8 cellular contexts compared by ENCODE assay signal in the genomic region with DNA sequence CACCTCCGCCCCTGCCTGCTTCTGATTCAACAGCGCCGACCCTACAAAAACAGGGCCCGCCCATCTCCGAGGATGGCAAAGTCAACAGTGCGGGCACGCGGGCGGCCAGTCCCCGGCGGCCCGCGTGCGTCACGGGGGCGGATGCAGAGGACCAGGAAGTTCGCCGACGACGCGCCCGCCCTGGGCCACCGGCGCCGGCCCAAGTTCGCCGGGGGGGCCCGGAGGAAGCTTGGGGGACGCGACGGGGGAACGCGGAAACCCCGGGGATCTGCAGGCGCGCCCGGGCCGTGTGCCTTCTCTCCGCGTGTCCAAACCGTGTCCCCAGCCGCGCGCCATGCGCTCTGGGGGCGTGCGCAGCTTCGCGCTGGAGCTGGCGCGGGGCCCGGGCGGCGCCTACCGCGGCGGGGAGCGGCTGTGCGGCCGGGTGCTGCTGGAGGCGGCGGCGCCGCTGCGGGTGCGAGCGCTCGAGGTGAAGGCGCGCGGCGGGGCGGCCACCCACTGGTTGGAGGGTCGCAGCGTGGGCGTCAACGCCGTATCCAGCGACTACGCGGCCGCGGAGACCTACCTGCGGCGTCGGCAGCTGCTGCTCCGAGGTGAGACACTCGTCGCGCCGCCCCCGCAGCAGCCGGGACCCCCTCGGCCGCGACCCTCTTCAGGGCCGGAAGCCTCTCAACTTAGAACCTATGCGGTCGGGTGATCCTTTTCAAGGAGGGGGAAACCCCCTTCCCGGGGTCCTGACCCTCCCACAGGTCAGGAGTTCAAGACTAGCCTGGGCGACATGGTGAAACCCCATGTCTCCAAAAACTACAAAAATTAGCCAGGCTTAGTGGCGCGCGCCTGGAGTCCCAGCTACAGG. TPM values are rescaled to one million over a fixed set of nuclear protein-coding genes. Genes with fewer than 3 reads are reported as not detected.
DNase-seq lines count a peak whose midpoint lies in the region; ATAC-seq, FAIRE-seq and TF ChIP-seq lines count a peak whose summit lies in the region.

No MANE protein-coding gene starts in this region.

- peaks cover 6% of the 10 kb centered on the region for H3K79me2 ChIP-seq in keratinocyte (ENCODE audit: control insufficient read depth, insufficient read depth, low read length)

- peak overlapping the region; percentile 87 for H3K4me3 Mint-ChIP-seq in HFFc6
- peak overlapping the region; percentile 92 for H3K4me3 Mint-ChIP-seq in activated B cell treated with CpG ODN at 0.5 μM for 24 hours

- H3K4me1 Mint-ChIP-seq in HFFc6 (ENCODE audit: low read depth) = peaks cover 12% of the 10 kb centered on the region
- peaks cover 37% of the 10 kb centered on the region for H3K4me1 Mint-ChIP-seq in activated B cell treated with CpG ODN at 0.5 μM for 24 hours

- no peaks in the 10 kb centered on the region for H3K27me3 ChIP-seq in keratinocyte (ENCODE audit: control insufficient read depth, extremely low read depth, insufficient read depth, low read length)

- peak; percentile 74 for DNase-seq in HFFc6
- peak; percentile 31 to 52 for DNase-seq in NCI-H1930 (lab: John Stamatoyannopoulos, UW)
- peak; percentile 92 for DNase-seq in activated B cell treated with CpG ODN at 0.5 μM for 24 hours
- DNase-seq in cardiac fibroblast (ENCODE audit: low read depth in 2 of 2) = peak; percentile 89 to 90
- DNase-seq in keratinocyte (ENCODE audit: low read depth, low spot score) = no peak
- DNase-seq in stimulated activated CD4-positive, alpha-beta T cell treated with anti-CD3 and anti-CD28 coated beads, Interleukin-15, amount 100 ng/mL, for 24 hours = peak; percentile 94
- no peak for DNase-seq in cortex of kidney (lab: John Stamatoyannopoulos, UW)

- TF ChIP-seq CTCF in HFFc6 (IDR thresholded peaks at IDR 0.05) (no peak), activated B cell treated with CpG ODN at 0.5 μM for 24 hours (IDR thresholded peaks at IDR 0.05) (no peak), cardiac fibroblast (IDR thresholded peaks at IDR 0.05; ENCODE audit: low read depth, low read length) (no peak), keratinocyte (optimal IDR thresholded peaks at IDR 0.05 in 1 of 3, IDR thresholded peaks at IDR 0.05 in 1 of 3, conservative IDR thresholded peaks at IDR 0.05 in 1 of 3; ENCODE audit: extremely low read depth in 1 of 3, insufficient read depth in 2 of 3, low read length in 3 of 3) (no peak)

- ATAC-seq in activated B cell treated with CpG ODN at 0.5 μM for 24 hours (ENCODE audit: low read depth) = peak; percentile 82

- H3K4me2 ChIP-seq in keratinocyte (ENCODE audit: control insufficient read depth, extremely low read depth, insufficient read depth, low read depth, low read length) = peak overlapping the region; percentile 82

- dilution Hi-C loops in keratinocyte (cut with MboI; ENCODE audit: extremely low pct_ligation_motif_present, low sequenced_read_pairs) = no loop called here

- H3K9me3 Mint-ChIP-seq in HFFc6 (no peaks in the 10 kb centered on the region), activated B cell treated with CpG ODN at 0.5 μM for 24 hours (no peaks in the 10 kb centered on the region)

- peak overlapping the region; percentile 52 for H3K27ac ChIP-seq in keratinocyte (ENCODE audit: control insufficient read depth, insufficient read depth, low read length)

- CTCF ChIA-PET in activated B cell treated with CpG ODN at 0.5 μM for 24 hours (lab: Charles Lee) = interaction anchor here (1.0 to 8.6 kb wide), 6 partner anchors 44 to 151 kb away, joined by 3 to 227 read pairs (median 3); a partner anchor contains a TSS

- H3K36me3 Mint-ChIP-seq in HFFc6 (ENCODE audit: low read depth) (no peaks in the 10 kb centered on the region), activated B cell treated with CpG ODN at 0.5 μM for 24 hours (ENCODE audit: low read depth) (peaks cover 6% of the 10 kb centered on the region)

- no peak for FAIRE-seq in keratinocyte (lab: Jason Lieb, UNC)

- H3K9ac ChIP-seq in keratinocyte (ENCODE audit: control insufficient read depth, extremely low read depth, insufficient read depth, low read length) = peak overlapping the region; percentile 77

- peaks cover 4% of the 10 kb centered on the region for H3K27me3 Mint-ChIP-seq in HFFc6 (ENCODE audit: insufficient read depth)
- no peaks in the 10 kb centered on the region for H3K27me3 Mint-ChIP-seq in activated B cell treated with CpG ODN at 0.5 μM for 24 hours

- H3K9me1 ChIP-seq in keratinocyte (ENCODE audit: control insufficient read depth, extremely low read depth, insufficient read depth, low read length) = no peaks in the 10 kb centered on the region

- H3K36me3 ChIP-seq in keratinocyte (ENCODE audit: control insufficient read depth in 2 of 2, extremely low read depth in 1 of 2, insufficient read depth in 2 of 2, low read length in 2 of 2) = no peaks in the 10 kb centered on the region

- intact Hi-C loops in activated B cell treated with CpG ODN at 0.5 μM for 24 hours (cut with micrococcal nuclease) = loop anchor here (1.0 to 10.0 kb wide), 7 partner anchors 53 to 246 kb away; a partner anchor contains a TSS

- peak overlapping the region; percentile 62 for H2AFZ ChIP-seq in keratinocyte (ENCODE audit: control insufficient read depth, low read length)

- no peaks in the 10 kb centered on the region for H3K9me3 ChIP-seq in keratinocyte (ENCODE audit: control insufficient read depth, low read depth, low read length)

- POLR2A ChIA-PET in activated B cell treated with CpG ODN at 0.5 μM for 24 hours (lab: Charles Lee) = interaction anchor here (0.6 to 5.5 kb wide), 51 partner anchors 8 to 1228 kb away, joined by 3 to 67 read pairs (median 5); a partner anchor contains a TSS

- H3K4me3 ChIP-seq in GM08714 (ENCODE audit: low read length) (peak overlapping the region; percentile 64), cardiac fibroblast (replicated peaks in 1 of 2; ENCODE audit: low read depth in 2 of 2, low read length in 2 of 2) (peak overlapping the region; percentile 62 to 78), keratinocyte (ENCODE audit: control insufficient read depth in 2 of 3, extremely low read depth in 1 of 3, insufficient read depth in 2 of 3, low read depth in 1 of 3, low read length in 3 of 3) (peak overlapping the region; percentile 65 to 73 (median 70))

- H3K27ac Mint-ChIP-seq in HFFc6 (peak overlapping the region; percentile 95), activated B cell treated with CpG ODN at 0.5 μM for 24 hours (peak overlapping the region; percentile 96)

- no peaks in the 10 kb centered on the region for H4K20me1 ChIP-seq in keratinocyte (ENCODE audit: control insufficient read depth, extremely low read depth, insufficient read depth, low read length)

- H3K4me1 ChIP-seq in keratinocyte (ENCODE audit: control insufficient read depth, extremely low read depth, insufficient read depth, low read length) = peaks cover 7% of the 10 kb centered on the region

RNA-seq across cellular contexts. Expression of a gene that starts 6.8 kb away (rescaled TPM):
- 1 to 10 TPM; 5.3 to 8.1 (median 7.0) TPM for total RNA-seq in HFFc6 (2021; fragmentation: NEBNext Ultra II Directional; extraction: Animal tissue kit (Norgen Biotek cat#: 25700))
- 147 and 168 TPM in 2 replicates for total RNA-seq in activated B cell treated with CpG ODN at 0.5 μM for 24 hours
- 2.4 to 3.5 TPM (median 2.5 TPM) in 3 replicates for polyA plus RNA-seq in keratinocyte
- 5.3 TPM for polyA plus RNA-seq in keratinocyte (2011; ENCODE audit: low read depth)
- polyA plus RNA-seq in keratinocyte (2011; cell fraction: cytosol; rRNA removed) = 1.9 and 3.1 TPM in 2 replicates
- polyA plus RNA-seq in keratinocyte (2011; cell fraction: nucleus; rRNA removed) = 4.0 and 4.8 TPM in 2 replicates
- 2.9 and 3.8 TPM in 2 replicates for polyA plus RNA-seq in keratinocyte (2012; ENCODE audit: low replicate concordance)
- 1.0 to 1.6 TPM (median 1.3 TPM) in 3 replicates for polyA minus RNA-seq in keratinocyte
- polyA minus RNA-seq in keratinocyte (2011; cell fraction: cytosol; rRNA and poly(A)+ RNA removed) = 4.4 TPM
- polyA minus RNA-seq in keratinocyte (2011; cell fraction: nucleus; rRNA and poly(A)+ RNA removed) = 2.8 and 6.6 TPM in 2 replicates

RNA-seq across cellular contexts. Expression of a gene that starts 34.3 kb away (rescaled TPM):
- not detected for total RNA-seq in HFFc6 (2021; fragmentation: NEBNext Ultra II Directional; extraction: Animal tissue kit (Norgen Biotek cat#: 25700))
- 0.17 TPM in 1 of 2 replicates, not detected in the other for total RNA-seq in activated B cell treated with CpG ODN at 0.5 μM for 24 hours
- not detected in 3 replicates for polyA plus RNA-seq in keratinocyte
- not detected for polyA plus RNA-seq in keratinocyte (2011; ENCODE audit: low read depth)
- not detected in 2 replicates for polyA plus RNA-seq in keratinocyte (2011; cell fraction: cytosol; rRNA removed)
- not detected in 2 replicates for polyA plus RNA-seq in keratinocyte (2011; cell fraction: nucleus; rRNA removed)
- polyA plus RNA-seq in keratinocyte (2012; ENCODE audit: low replicate concordance) = 0.06 TPM in 1 of 2 replicates, not detected in the other
- not detected in 3 replicates for polyA minus RNA-seq in keratinocyte
- not detected for polyA minus RNA-seq in keratinocyte (2011; cell fraction: cytosol; rRNA and poly(A)+ RNA removed)
- polyA minus RNA-seq in keratinocyte (2011; cell fraction: nucleus; rRNA and poly(A)+ RNA removed) = not detected in 2 replicates

Comparison
In these comparisons a context has a peak if more than half of its experiments do, and no peak if none do; other contexts are left out.
1. DNase-seq: peak in HFFc6 (single experiment), NCI-H1930 (2 of 2), activated B cell treated with CpG ODN at 0.5 μM for 24 hours (single experiment), cardiac fibroblast (2 of 2) and stimulated activated CD4-positive, alpha-beta T cell treated with anti-CD3 and anti-CD28 coated beads, Interleukin-15, amount 100 ng/mL, for 24 hours (single experiment); none in keratinocyte (single experiment) and cortex of kidney (single experiment).
2. RNA of a gene that starts 6.8 kb away (total RNA-seq): 147 to 168 TPM in activated B cell treated with CpG ODN at 0.5 μM for 24 hours; 5.3 to 8.1 TPM in HFFc6; every median in the first group is over 10 times any median in the second.
3. Peak in every context shown above with its lines, with median percentiles within 50 percentile points of each other: H3K4me3 ChIP-seq.